ENCODE assay signal across 8 cellular contexts in genomic region chr20:63574156-63574828, GRCh38. TPM values are rescaled to one million over a fixed set of nuclear protein-coding genes. Genes with fewer than 3 reads are reported as not detected.
DNase-seq lines count a peak whose midpoint lies in the region; ATAC-seq lines count a peak whose summit lies in the region.

HELZ2 (minus strand) TSS chr20:63574239; CDS start chr20:63572385, 1,854 bp downstream.

- ATAC-seq in GM18517 (IDR thresholded peaks at IDR 0.05; ENCODE audit: unreplicated experiment), result no peak

- H3K4me3 ChIP-seq in H7 (ENCODE audit: insufficient read depth, low read depth, low read length) (peak within 1 kb of the TSS; percentile 64), mononuclear cell (ENCODE audit: low read length) (peak within 1 kb of the TSS; percentile 70)

- no peaks in the 10 kb centered on the region for H3K27me3 ChIP-seq in H7 (ENCODE audit: control insufficient read depth, insufficient read depth, low read length)
- H3K27me3 ChIP-seq in mononuclear cell (ENCODE audit: insufficient read depth, low read length), result no peaks in the 10 kb centered on the region

- DNase-seq in D341Med (ENCODE audit: low spot score) (peak; percentile 79), H7 (peak; percentile 95), NCI-H69 (lab: John Stamatoyannopoulos, UW) (peak; percentile 79), epidermal melanocyte (ENCODE audit: insufficient read length, low spot score) (peak; percentile 78)
- peak; percentile 73 for DNase-seq in activated CD8-positive, alpha-beta memory T cell treated with anti-CD3 and anti-CD28 coated beads for 24 hours
- peak; percentile 73 for DNase-seq in stimulated activated naive CD4-positive, alpha-beta T cell treated with Interleukin-2 at 50 U/mL for 16 hours (lab: John Stamatoyannopoulos, UW)

- no peaks in the 10 kb centered on the region for H3K9me3 ChIP-seq in mononuclear cell (ENCODE audit: low read depth, low read length)

- peaks cover 32% of the 10 kb centered on the region for H3K4me1 ChIP-seq in mononuclear cell (ENCODE audit: insufficient read depth, low read length)

- H3K36me3 ChIP-seq in H7 (replicated peaks; ENCODE audit: control insufficient read depth, insufficient read depth, low read length), result peaks cover 2% of the 10 kb centered on the region

RNA-seq across cellular contexts. Expression of gene HELZ2, which starts in this region (rescaled TPM):
- 20.1 and 27.5 TPM in 2 replicates for total RNA-seq in H7 (2014; rRNA removed; shearing (Covaris generic))
- total RNA-seq in mononuclear cell, result 49.0 TPM
